ENCODE assay signal across 7 cellular contexts in the genomic region with DNA sequence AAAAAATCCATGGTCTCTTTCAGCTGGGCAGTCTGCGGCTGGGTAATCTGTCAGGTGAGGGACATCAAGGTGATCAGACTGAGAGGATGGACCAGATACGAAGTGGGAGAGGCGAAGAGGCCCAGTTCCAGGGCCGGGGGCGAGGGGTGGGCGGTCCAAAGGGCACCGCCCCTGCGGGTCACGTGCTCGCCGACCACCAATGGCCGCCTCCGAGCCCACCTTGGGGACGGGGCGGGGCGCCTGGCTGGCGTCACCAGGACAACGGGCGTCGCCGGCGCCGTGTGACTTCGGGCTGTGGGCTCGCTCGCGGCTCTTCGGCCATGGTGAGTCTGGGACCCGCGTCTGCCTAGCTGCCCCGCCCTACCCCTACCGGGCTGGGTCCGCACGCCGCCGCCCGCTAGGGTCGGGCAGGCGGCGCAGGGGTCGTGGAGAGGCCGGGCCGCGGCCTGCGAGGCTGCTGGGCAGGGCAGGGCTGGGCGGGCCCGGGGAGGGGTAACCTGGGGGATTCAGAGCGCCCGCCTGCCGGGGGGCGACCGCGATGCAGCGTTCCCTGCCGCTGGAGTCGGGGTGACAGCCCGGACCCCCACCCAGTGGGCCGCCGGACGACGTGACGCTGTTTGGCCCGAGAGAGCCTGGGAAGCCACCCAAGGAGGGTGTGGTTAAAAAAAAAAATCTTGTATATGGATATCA. TPM values are rescaled to one million over a fixed set of nuclear protein-coding genes. Genes with fewer than 3 reads are reported as not detected.
DNase-seq lines count a peak whose midpoint lies in the region; ATAC-seq and TF ChIP-seq lines count a peak whose summit lies in the region.

A gene with protein sequence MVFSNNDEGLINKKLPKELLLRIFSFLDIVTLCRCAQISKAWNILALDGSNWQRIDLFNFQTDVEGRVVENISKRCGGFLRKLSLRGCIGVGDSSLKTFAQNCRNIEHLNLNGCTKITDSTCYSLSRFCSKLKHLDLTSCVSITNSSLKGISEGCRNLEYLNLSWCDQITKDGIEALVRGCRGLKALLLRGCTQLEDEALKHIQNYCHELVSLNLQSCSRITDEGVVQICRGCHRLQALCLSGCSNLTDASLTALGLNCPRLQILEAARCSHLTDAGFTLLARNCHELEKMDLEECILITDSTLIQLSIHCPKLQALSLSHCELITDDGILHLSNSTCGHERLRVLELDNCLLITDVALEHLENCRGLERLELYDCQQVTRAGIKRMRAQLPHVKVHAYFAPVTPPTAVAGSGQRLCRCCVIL (plus strand): TSS at position 250 of the 690 bp plus-strand sequence. CDS start 71 bp downstream, at position 321.

- intact Hi-C loops in transverse colon (cut with DNase I; ENCODE audit: low total_unique reads) = no loop called here

- H3K36me3 ChIP-seq in HEK293 (ENCODE audit: control insufficient read depth in 2 of 2, insufficient read depth in 1 of 2, low read length in 2 of 2) (no peaks in the 10 kb centered on the region), transverse colon (no peaks in the 10 kb centered on the region)

- H3K27me3 ChIP-seq in transverse colon = peaks cover 18% of the 10 kb centered on the region

- H3K27me3 Mint-ChIP-seq in activated CD8-positive, alpha-beta memory T cell treated with anti-CD3 and anti-CD28 coated beads, Interleukin-2, amount 10 ng/mL, durations not matched to agents 7 days and 5 days = peaks cover 30% of the 10 kb centered on the region
- H3K27me3 Mint-ChIP-seq in naive thymus-derived CD8-positive, alpha-beta T cell = peaks cover 33 to 56% (median 39%) of the 10 kb centered on the region in 5 donors

- peaks cover 1% of the 10 kb centered on the region for H3K36me3 Mint-ChIP-seq in activated CD8-positive, alpha-beta memory T cell treated with anti-CD3 and anti-CD28 coated beads, Interleukin-2, amount 10 ng/mL, durations not matched to agents 7 days and 5 days
- peaks cover 0 to 19% (median 0%) of the 10 kb centered on the region in 3 donors for H3K36me3 Mint-ChIP-seq in naive thymus-derived CD8-positive, alpha-beta T cell

- peaks cover 2% of the 10 kb centered on the region for H3K4me1 Mint-ChIP-seq in activated CD8-positive, alpha-beta memory T cell treated with anti-CD3 and anti-CD28 coated beads, Interleukin-2, amount 10 ng/mL, durations not matched to agents 7 days and 5 days
- peaks cover 0 to 10% (median 8%) of the 10 kb centered on the region in 4 donors for H3K4me1 Mint-ChIP-seq in naive thymus-derived CD8-positive, alpha-beta T cell

- POLR2A ChIA-PET in HEK293 (lab: Yijun Ruan, JAX) = no interaction called here
- POLR2A ChIA-PET in naive thymus-derived CD8-positive, alpha-beta T cell (lab: Charles Lee) = no interaction called here

- in situ Hi-C loops in transverse colon (cut with MboI; ENCODE audit: low pct_ligation_motif_present in 1 of 4, low pct_unique_long_range_greater_than_20kb in 1 of 4, low sequenced_read_pairs in 3 of 4) = no loop called here

- H3K4me3 Mint-ChIP-seq in activated CD8-positive, alpha-beta memory T cell treated with anti-CD3 and anti-CD28 coated beads, Interleukin-2, amount 10 ng/mL, durations not matched to agents 7 days and 5 days = peak within 1 kb of the TSS; percentile 21
- H3K4me3 Mint-ChIP-seq in naive thymus-derived CD8-positive, alpha-beta T cell = peak within 1 kb of the TSS; percentile 63 to 84 (median 71)

- WGBS in transverse colon (ENCODE audit: low coverage in 1 of 2), 2 donors = 5% methylated on average over 14 of the region's 63 CpGs; no CpG with 5 or more reads in 1 of the 2 donors

- TF ChIP-seq CTCF in HEK293 (tag by site-specific recombination; IDR thresholded peaks at IDR 0.05) = no peak
- no peak for TF ChIP-seq CTCF in fibroblast of pulmonary artery (IDR thresholded peaks at IDR 0.05; ENCODE audit: low read length, missing control alignments)
- TF ChIP-seq CTCF in transverse colon (IDR thresholded peaks at IDR 0.05) = no peak

- H3K27ac ChIP-seq in HEK293 (ENCODE audit: extremely low read depth, low read depth, low read length) = peak within 1 kb of the TSS; percentile 59; the same call in 1 of the 2 replicates
- H3K27ac ChIP-seq in transverse colon = peak within 1 kb of the TSS in 2 of 4 donors; percentile 1 to 73

- H3K27ac Mint-ChIP-seq in activated CD8-positive, alpha-beta memory T cell treated with anti-CD3 and anti-CD28 coated beads, Interleukin-2, amount 10 ng/mL, durations not matched to agents 7 days and 5 days = no peak within 1 kb of the TSS
- no peak within 1 kb of the TSS for H3K27ac Mint-ChIP-seq in naive thymus-derived CD8-positive, alpha-beta T cell

- peak; percentile 40 for DNase-seq in GM03348 (ENCODE audit: low spot score)
- peak; percentile 28 for DNase-seq in NCI-H2107 (lab: John Stamatoyannopoulos, UW)
- no peak for DNase-seq in activated CD8-positive, alpha-beta memory T cell treated with anti-CD3 and anti-CD28 coated beads, Interleukin-2, amount 10 ng/mL, durations not matched to agents 7 days and 5 days
- peak; percentile 71 for DNase-seq in fibroblast of pulmonary artery (ENCODE audit: low read depth)
- DNase-seq in naive thymus-derived CD8-positive, alpha-beta T cell = peak in 1 of 10 donors; percentile 9
- DNase-seq in transverse colon = peak; percentile 24

- no peaks in the 10 kb centered on the region for H3K9me3 Mint-ChIP-seq in activated CD8-positive, alpha-beta memory T cell treated with anti-CD3 and anti-CD28 coated beads, Interleukin-2, amount 10 ng/mL, durations not matched to agents 7 days and 5 days (ENCODE audit: low read depth)
- H3K9me3 Mint-ChIP-seq in naive thymus-derived CD8-positive, alpha-beta T cell = peaks cover 0 to 14% (median 2%) of the 10 kb centered on the region in 9 donors

- peak within 1 kb of the TSS; percentile 68 for H3K4me3 ChIP-seq in HEK293 (ENCODE audit: low read depth, low read length)
- H3K4me3 ChIP-seq in fibroblast of pulmonary artery (replicated peaks; ENCODE audit: low read depth, low read length) = peak within 1 kb of the TSS; percentile 80
- peak within 1 kb of the TSS; percentile 72 to 89 (median 78) for H3K4me3 ChIP-seq in transverse colon

- peak; percentile 58 for ATAC-seq in activated CD8-positive, alpha-beta memory T cell treated with anti-CD3 and anti-CD28 coated beads, Interleukin-2, amount 10 ng/mL, durations not matched to agents 7 days and 5 days
- ATAC-seq in naive thymus-derived CD8-positive, alpha-beta T cell = peak in 1 of 2 donors; percentile 29

- H3K4me1 ChIP-seq in HEK293 (ENCODE audit: control insufficient read depth, insufficient read depth, low read length) (no peaks in the 10 kb centered on the region), transverse colon (peaks cover 0 to 17% (median 10%) of the 10 kb centered on the region in 4 donors)

- TF ChIP-seq EP300 in transverse colon (IDR thresholded peaks at IDR 0.05; ENCODE audit: low read depth) = no peak

- no peak for TF ChIP-seq POLR2A in transverse colon (IDR thresholded peaks at IDR 0.05)

- CTCF ChIA-PET in HEK293 (lab: Yijun Ruan, JAX) = interaction anchor here (1.3 to 1.9 kb wide), 2 partner anchors 96 to 146 kb away, joined by 4 to 6 read pairs; no protein-coding TSS in a partner anchor
- CTCF ChIA-PET in activated CD8-positive, alpha-beta memory T cell treated with anti-CD3 and anti-CD28 coated beads, Interleukin-2, amount 10 ng/mL, durations not matched to agents 7 days and 5 days (lab: Charles Lee) = interaction anchor here (1.3 kb wide), 1 partner anchor 95 kb away, joined by 3 read pairs; no protein-coding TSS in a partner anchor

- H3K9me3 ChIP-seq in HEK293 (ENCODE audit: control insufficient read depth, insufficient read depth, low read depth, low read length) (no peaks in the 10 kb centered on the region), transverse colon (no peaks in the 10 kb centered on the region)

TF ChIP-seq in HEK293, 187 proteins besides CTCF, POLR2A, EP300 and RAD21 (continues in another document):
- TF ChIP-seq ZBTB8A (tag by site-specific recombination; IDR thresholded peaks at IDR 0.05) = peak; percentile 67
- TF ChIP-seq, protein P1, sequence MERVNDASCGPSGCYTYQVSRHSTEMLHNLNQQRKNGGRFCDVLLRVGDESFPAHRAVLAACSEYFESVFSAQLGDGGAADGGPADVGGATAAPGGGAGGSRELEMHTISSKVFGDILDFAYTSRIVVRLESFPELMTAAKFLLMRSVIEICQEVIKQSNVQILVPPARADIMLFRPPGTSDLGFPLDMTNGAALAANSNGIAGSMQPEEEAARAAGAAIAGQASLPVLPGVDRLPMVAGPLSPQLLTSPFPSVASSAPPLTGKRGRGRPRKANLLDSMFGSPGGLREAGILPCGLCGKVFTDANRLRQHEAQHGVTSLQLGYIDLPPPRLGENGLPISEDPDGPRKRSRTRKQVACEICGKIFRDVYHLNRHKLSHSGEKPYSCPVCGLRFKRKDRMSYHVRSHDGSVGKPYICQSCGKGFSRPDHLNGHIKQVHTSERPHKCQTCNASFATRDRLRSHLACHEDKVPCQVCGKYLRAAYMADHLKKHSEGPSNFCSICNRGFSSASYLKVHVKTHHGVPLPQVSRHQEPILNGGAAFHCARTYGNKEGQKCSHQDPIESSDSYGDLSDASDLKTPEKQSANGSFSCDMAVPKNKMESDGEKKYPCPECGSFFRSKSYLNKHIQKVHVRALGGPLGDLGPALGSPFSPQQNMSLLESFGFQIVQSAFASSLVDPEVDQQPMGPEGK (tag by site-specific recombination; IDR thresholded peaks at IDR 0.05) = peak; percentile 60; the same call in 1 of the 2 replicates
- peak; percentile 35; the same call in 1 of the 2 replicates for TF ChIP-seq ZNF561 (tag by site-specific recombination; IDR thresholded peaks at IDR 0.05; ENCODE audit: borderline replicate concordance)
- 0 out of 2 replicates have a peak, but pooled peaks have one; percentile 21 for TF ChIP-seq ZSCAN30 (tag by site-specific recombination; IDR thresholded peaks at IDR 0.05)
- TF ChIP-seq ZFHX2 (tag by site-specific recombination; conservative IDR thresholded peaks at IDR 0.05) = peak; percentile 73
- no peak for TF ChIP-seq IKZF3 (tag by site-specific recombination; IDR thresholded peaks at IDR 0.05)
- no peak for TF ChIP-seq ZNF311 (tag by site-specific recombination; IDR thresholded peaks at IDR 0.05; ENCODE audit: borderline replicate concordance)
- TF ChIP-seq, protein P2, sequence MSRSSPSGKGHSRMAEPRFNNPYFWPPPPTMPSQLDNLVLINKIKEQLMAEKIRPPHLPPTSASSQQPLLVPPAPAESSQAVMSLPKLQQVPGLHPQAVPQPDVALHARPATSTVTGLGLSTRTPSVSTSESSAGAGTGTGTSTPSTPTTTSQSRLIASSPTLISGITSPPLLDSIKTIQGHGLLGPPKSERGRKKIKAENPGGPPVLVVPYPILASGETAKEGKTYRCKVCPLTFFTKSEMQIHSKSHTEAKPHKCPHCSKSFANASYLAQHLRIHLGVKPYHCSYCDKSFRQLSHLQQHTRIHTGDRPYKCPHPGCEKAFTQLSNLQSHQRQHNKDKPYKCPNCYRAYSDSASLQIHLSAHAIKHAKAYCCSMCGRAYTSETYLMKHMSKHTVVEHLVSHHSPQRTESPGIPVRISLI (tag by site-specific recombination; IDR thresholded peaks at IDR 0.05) = peak; percentile 51

RNA-seq across cellular contexts. Expression of the gene that starts here (rescaled TPM):
- not detected for total RNA-seq in activated CD8-positive, alpha-beta memory T cell treated with anti-CD3 and anti-CD28 coated beads, Interleukin-2, amount 10 ng/mL, durations not matched to agents 7 days and 5 days
- not detected for total RNA-seq in naive thymus-derived CD8-positive, alpha-beta T cell
- under 1 TPM in 2 of 3 donors, not detected in 1; 0.03 to 0.39 TPM for polyA plus RNA-seq in naive thymus-derived CD8-positive, alpha-beta T cell
- 1 to 10 TPM; 1.6 to 3.0 (median 2.6) TPM for total RNA-seq in transverse colon

Comparison
In these comparisons a context has a peak if more than half of its experiments do, and no peak if none do; other contexts are left out.
1. Peak in ATAC-seq in activated CD8-positive, alpha-beta memory T cell treated with anti-CD3 and anti-CD28 coated beads, Interleukin-2, amount 10 ng/mL, durations not matched to agents 7 days and 5 days; RNA of the gene not detected or under 1 TPM.